Comparison of ENCODE assay signal across 8 cellular contexts in genomic region chr2:45681675-45682074, GRCh38. TPM values are rescaled to one million over a fixed set of nuclear protein-coding genes. Genes with fewer than 3 reads are reported as not detected.
A peak's percentile ranks its signal among the peaks of the same experiment; 100 is the strongest.
DNase-seq lines count a peak whose midpoint lies in the region; ATAC-seq and TF ChIP-seq lines count a peak whose summit lies in the region.

No MANE protein-coding gene starts in this region.

- TF ChIP-seq CTCF in heart right ventricle (IDR thresholded peaks at IDR 0.05): no peak

- H3K9me3 ChIP-seq in SJSA1 (replicated peaks) (no peaks in the 10 kb centered on the region), heart right ventricle (no peaks in the 10 kb centered on the region)

- peak; percentile 96 for ATAC-seq in GM18508 (IDR thresholded peaks at IDR 0.05; ENCODE audit: insufficient read depth, unreplicated experiment)
- peak; percentile 71 for ATAC-seq in HG02763 (IDR thresholded peaks at IDR 0.05; ENCODE audit: unreplicated experiment)
- peak; percentile 80 to 95 (median 90) for ATAC-seq in heart right ventricle

- intact Hi-C loops in heart right ventricle (cut with DNase I): no loop called here

- no peak overlapping the region for H3K27ac ChIP-seq in SJSA1
- no peak overlapping the region for H3K27ac ChIP-seq in heart right ventricle

- H3K36me3 ChIP-seq in SJSA1 (no peaks in the 10 kb centered on the region), heart right ventricle (no peaks in the 10 kb centered on the region)

- H3K4me1 ChIP-seq in SJSA1 (replicated peaks) (peaks cover 9% of the 10 kb centered on the region), heart right ventricle (peaks cover 5 to 58% (median 19%) of the 10 kb centered on the region in 9 donors)

- 44 to 48% methylated on average over 3 of the region's 3 CpGs for WGBS in heart right ventricle, 2 donors

- no peaks in the 10 kb centered on the region for H3K27me3 ChIP-seq in SJSA1 (replicated peaks)
- H3K27me3 ChIP-seq in heart right ventricle: no peaks in the 10 kb centered on the region

- H3K4me3 ChIP-seq in SJSA1 (no peak overlapping the region), heart right ventricle (no peak overlapping the region)

- peak; percentile 50 to 68 for DNase-seq in SJSA1 (ENCODE audit: low read depth in 1 of 2, low spot score in 2 of 2)
- DNase-seq in heart right ventricle: peak; percentile 17 to 33
- DNase-seq in NOMO-1 treated with DMSO at 0.1 percent for 48 hours (lab: John Stamatoyannopoulos, UW; ENCODE audit: unreplicated experiment): no peak
- DNase-seq in cerebellar nuclear complex (lab: John Stamatoyannopoulos, UW): no peak
- no peak for DNase-seq in MV-4-11 (lab: John Stamatoyannopoulos, UW)
- DNase-seq in NCI-H187 treated with DMSO at 0.1 percent for 48 hours (lab: John Stamatoyannopoulos, UW): no peak

RNA-seq across cellular contexts. Expression of gene PRKCE, which starts 30.2 kb away (rescaled TPM):
- 43.3 and 52.2 TPM in 2 replicates for total RNA-seq in SJSA1 (2014; rRNA removed; shearing (Covaris generic))
- total RNA-seq in heart right ventricle: 10 to 100 TPM; 15.9 to 22.7 (median 17.3) TPM
- polyA plus RNA-seq in heart right ventricle: 1 to 10 TPM; 3.7 to 6.2 TPM

Comparison
In these comparisons a context has a peak if more than half of its experiments do, and no peak if none do; other contexts are left out.
1. DNase-seq: peak in SJSA1 (2 of 2) and heart right ventricle (2 of 2); none in NOMO-1 treated with DMSO at 0.1 percent for 48 hours (single experiment), cerebellar nuclear complex (0 of 2), MV-4-11 (single experiment) and NCI-H187 treated with DMSO at 0.1 percent for 48 hours (single experiment).
2. Peak in every context shown above with its lines, with median percentiles within 50 percentile points of each other: ATAC-seq.